ENCODE assay signal across 9 cellular contexts in genomic region chr10:109914966-109915365, GRCh38. TPM values are rescaled to one million over a fixed set of nuclear protein-coding genes. Genes with fewer than 3 reads are reported as not detected.
A peak's percentile ranks its signal among the peaks of the same experiment; 100 is the strongest.
DNase-seq lines count a peak whose midpoint lies in the region; ATAC-seq, FAIRE-seq and TF ChIP-seq lines count a peak whose summit lies in the region.
"Had no signal": no experiment of that assay in that cellular context is flagged by ENCODE, and none has a peak within 500 bp of the region (broad histone marks: within the 10 kb centered on the region; RNA-seq: fewer than 3 reads in every experiment).

No MANE protein-coding gene starts in this region.

- H3K4me3 ChIP-seq in Loucy (ENCODE audit: low read length, poor library complexity, severe bottlenecking), result peak overlapping the region; percentile 54
- no peak overlapping the region for H3K4me3 ChIP-seq in kidney (ENCODE audit: low read length in 2 of 2)

- peak; percentile 90 to 94 for ATAC-seq in activated T-cell treated with anti-CD3 and anti-CD28 coated beads, Interleukin-2, amount 50 U/mL, for 72 hours (replicated peaks in 1 of 2)
- no peak for ATAC-seq in Right ventricle myocardium superior (ENCODE audit: poor library complexity)

- DNase-seq in DMS53 (lab: John Stamatoyannopoulos, UW), result peak; percentile 45
- no peak for DNase-seq in DMS53 treated with DMSO at 0.1 percent for 48 hours (lab: John Stamatoyannopoulos, UW; ENCODE audit: unreplicated experiment)
- peak; percentile 37 to 45 for DNase-seq in activated T-cell treated with anti-CD3 and anti-CD28 coated beads, Interleukin-2, amount 50 U/mL, for 72 hours
- no peak for DNase-seq in kidney
- DNase-seq in GM20000 (ENCODE audit: low spot score), result no peak
- no peak for DNase-seq in Right ventricle myocardium superior
- DNase-seq in NCI-H1436 treated with DMSO at 0.1 percent for 48 hours (lab: John Stamatoyannopoulos, UW), result no peak

- peak overlapping the region; percentile 19 to 78 for H3K4me3 Mint-ChIP-seq in activated T-cell treated with anti-CD3 and anti-CD28 coated beads, Interleukin-2, amount 50 U/mL, for 72 hours

- H3K36me3 Mint-ChIP-seq in activated T-cell treated with anti-CD3 and anti-CD28 coated beads, Interleukin-2, amount 50 U/mL, for 72 hours (ENCODE audit: insufficient read depth in 2 of 2), result peaks cover 6 to 25% of the 10 kb centered on the region in 2 donors

- peak overlapping the region; percentile 37 for H3K9ac ChIP-seq in Loucy (ENCODE audit: low read depth, low read length, poor library complexity, severe bottlenecking)
- H3K9ac ChIP-seq in kidney (ENCODE audit: low read length in 2 of 2), result no peak overlapping the region

- H3K27me3 ChIP-seq in Loucy (ENCODE audit: insufficient read depth, low read length, poor library complexity, severe bottlenecking), result no peaks in the 10 kb centered on the region

- H3K27ac Mint-ChIP-seq in activated T-cell treated with anti-CD3 and anti-CD28 coated beads, Interleukin-2, amount 50 U/mL, for 72 hours, result peak overlapping the region; percentile 70

- H3K9me3 ChIP-seq in Loucy (ENCODE audit: insufficient read depth, low read depth, low read length) (no peaks in the 10 kb centered on the region), kidney (ENCODE audit: control insufficient read depth in 1 of 2, low read length in 2 of 2) (no peaks in the 10 kb centered on the region)

- H3K9me3 Mint-ChIP-seq in activated T-cell treated with anti-CD3 and anti-CD28 coated beads, Interleukin-2, amount 50 U/mL, for 72 hours, result no peaks in the 10 kb centered on the region

- peak; percentile 33 for FAIRE-seq in kidney (lab: Jason Lieb, UNC)

- H3K36me3 ChIP-seq in Loucy (ENCODE audit: insufficient read depth, low read length) (peaks cover 14% of the 10 kb centered on the region; the same call in 1 of the 2 replicates), kidney (ENCODE audit: control insufficient read depth in 1 of 2, insufficient read depth in 2 of 2, low read length in 2 of 2) (peaks cover 0 to 7% of the 10 kb centered on the region in 2 donors)

- no peaks in the 10 kb centered on the region for H4K20me1 ChIP-seq in Loucy (ENCODE audit: insufficient read depth, low read length, poor library complexity, severe bottlenecking)

- no peaks in the 10 kb centered on the region for H3K9me2 ChIP-seq in Loucy (replicated peaks; ENCODE audit: low read depth, low read length)

- TF ChIP-seq CTCF in Loucy (conservative IDR thresholded peaks at IDR 0.05; ENCODE audit: low read length) (no peak), kidney (IDR thresholded peaks at IDR 0.05; ENCODE audit: borderline replicate concordance, extremely low read depth, insufficient read depth) (no peak), GM20000 (IDR thresholded peaks at IDR 0.05; ENCODE audit: extremely low read depth, missing control alignments) (no peak)

- H3F3A ChIP-seq in Loucy (ENCODE audit: low read depth), result 0 out of 2 replicates have a peak, but pooled peaks cover 8% of the 10 kb centered on the region

- H3K79me2 ChIP-seq in Loucy (ENCODE audit: insufficient read depth, low read length), result peaks cover 87% of the 10 kb centered on the region

- intact Hi-C loops in kidney (cut with DNase I) (no loop called here), Right ventricle myocardium superior (cut with DNase I) (no loop called here)

- H3K27ac ChIP-seq in kidney (ENCODE audit: low read depth in 2 of 2, low read length in 2 of 2), result peak overlapping the region in 1 of 2 donors; percentile 16
- H3K27ac ChIP-seq: 22Rv1 had no signal

- H3K4me1 ChIP-seq in Loucy (ENCODE audit: insufficient read depth, low read length, poor library complexity, severe bottlenecking) (peaks cover 88% of the 10 kb centered on the region), kidney (ENCODE audit: control insufficient read depth in 1 of 2, insufficient read depth in 1 of 2, low read depth in 1 of 2, low read length in 2 of 2) (peaks cover 3 to 12% of the 10 kb centered on the region in 2 donors)

- H3K27me3 Mint-ChIP-seq in activated T-cell treated with anti-CD3 and anti-CD28 coated beads, Interleukin-2, amount 50 U/mL, for 72 hours (ENCODE audit: low read depth), result no peaks in the 10 kb centered on the region

- H3K4me2 ChIP-seq in Loucy (ENCODE audit: low read depth, low read length, poor library complexity, severe bottlenecking), result peak overlapping the region; percentile 68

- no peak overlapping the region for H2AFZ ChIP-seq in Loucy (ENCODE audit: low read length)

- peaks cover 100% of the 10 kb centered on the region for H3K4me1 Mint-ChIP-seq in activated T-cell treated with anti-CD3 and anti-CD28 coated beads, Interleukin-2, amount 50 U/mL, for 72 hours (ENCODE audit: low read depth)

RNA-seq across cellular contexts. Expression of gene XPNPEP1, which starts 8.3 kb away (rescaled TPM):
- 10 to 100 TPM; 53.0 to 75.2 TPM for total RNA-seq in activated T-cell treated with anti-CD3 and anti-CD28 coated beads, Interleukin-2, amount 50 U/mL, for 72 hours
- total RNA-seq in kidney, result 62.4 TPM
- polyA plus RNA-seq in kidney (ENCODE audit: insufficient read depth, low read depth, low replicate concordance), result 34.4 TPM
- total RNA-seq in Right ventricle myocardium superior, result 36.0 TPM

Comparison
In these comparisons a context has a peak if more than half of its experiments do, and no peak if none do; other contexts are left out.
1. DNase-seq: peak in DMS53 (single experiment) and activated T-cell treated with anti-CD3 and anti-CD28 coated beads, Interleukin-2, amount 50 U/mL, for 72 hours (2 of 2); none in DMS53 treated with DMSO at 0.1 percent for 48 hours (single experiment), kidney (single experiment), GM20000 (single experiment), Right ventricle myocardium superior (single experiment) and NCI-H1436 treated with DMSO at 0.1 percent for 48 hours (single experiment).